In genomic region chr14:73242274-73242960, GRCh38 we compare ENCODE assay signal across 11 cellular contexts. TPM values are rescaled to one million over a fixed set of nuclear protein-coding genes. Genes with fewer than 3 reads are reported as not detected.
DNase-seq lines count a peak whose midpoint lies in the region; ATAC-seq and TF ChIP-seq lines count a peak whose summit lies in the region.
"Had no signal": no experiment of that assay in that cellular context is flagged by ENCODE, and none has a peak within 500 bp of the region (broad histone marks: within the 10 kb centered on the region; RNA-seq: fewer than 3 reads in every experiment).

No MANE protein-coding gene starts in this region.

- no peaks in the 10 kb centered on the region for H3K36me3 Mint-ChIP-seq in MCF 10A (ENCODE audit: insufficient read depth, unreplicated experiment)
- no peaks in the 10 kb centered on the region for H3K36me3 Mint-ChIP-seq in T-helper 2 cell treated with Interferon-gamma antibody and Interleukin-4, amounts not matched to agents 5 μg/mL and 100 μg/mL, for 36 hours (ENCODE audit: low read depth)
- no peaks in the 10 kb centered on the region for H3K36me3 Mint-ChIP-seq in activated CD4-positive, alpha-beta T cell treated with anti-CD3 and anti-CD28 coated beads, Interleukin-2, amount 10 ng/mL, durations not matched to agents 24 days and 14 days (ENCODE audit: low read depth)

- no peak overlapping the region for H3K4me3 Mint-ChIP-seq in MCF 10A (ENCODE audit: unreplicated experiment)
- peak overlapping the region; percentile 2 for H3K4me3 Mint-ChIP-seq in T-helper 2 cell treated with Interferon-gamma antibody and Interleukin-4, amounts not matched to agents 5 μg/mL and 100 μg/mL, for 36 hours
- H3K4me3 Mint-ChIP-seq in activated CD4-positive, alpha-beta T cell treated with anti-CD3 and anti-CD28 coated beads, Interleukin-2, amount 10 ng/mL, durations not matched to agents 24 days and 14 days, result no peak overlapping the region
- H3K4me3 Mint-ChIP-seq: stimulated activated naive CD8-positive, alpha-beta T cell treated with anti-CD3 and anti-CD28 coated beads, Interleukin-15, Interleukin-2, amounts not matched to agents 100 ng/mL and 50 ng/mL, for 24 hours had no signal

- no peak for ATAC-seq in upper lobe of left lung (ENCODE audit: low FRiP score in 2 of 2)

- no peak for TF ChIP-seq POLR2A in breast epithelium (IDR thresholded peaks at IDR 0.05)
- no peak for TF ChIP-seq POLR2A in upper lobe of left lung (IDR thresholded peaks at IDR 0.05)

- no peak for TF ChIP-seq CTCF in breast epithelium (IDR thresholded peaks at IDR 0.05)
- TF ChIP-seq CTCF in MCF 10A (IDR thresholded peaks at IDR 0.05; ENCODE audit: unreplicated experiment), result no peak
- no peak for TF ChIP-seq CTCF in upper lobe of left lung (IDR thresholded peaks at IDR 0.05)

- H3K27ac Mint-ChIP-seq in MCF 10A (ENCODE audit: low read depth, unreplicated experiment), result no peak overlapping the region
- H3K27ac Mint-ChIP-seq in T-helper 2 cell treated with Interferon-gamma antibody and Interleukin-4, amounts not matched to agents 5 μg/mL and 100 μg/mL, for 36 hours, result no peak overlapping the region
- no peak overlapping the region for H3K27ac Mint-ChIP-seq in activated CD4-positive, alpha-beta T cell treated with anti-CD3 and anti-CD28 coated beads, Interleukin-2, amount 10 ng/mL, durations not matched to agents 24 days and 14 days
- H3K27ac Mint-ChIP-seq: activated naive CD4-positive, alpha-beta T cell treated with anti-CD3 and anti-CD28 coated beads, Interleukin-2, amount 50 U/mL, for 72 hours; stimulated activated naive CD8-positive, alpha-beta T cell treated with anti-CD3 and anti-CD28 coated beads, Interleukin-15, Interleukin-2, amounts not matched to agents 100 ng/mL and 50 ng/mL, for 24 hours had no signal

- peak overlapping the region; percentile 36 to 79 for H3K27ac ChIP-seq in breast epithelium
- peak overlapping the region in 3 of 4 donors; percentile 5 to 62 (median 32) for H3K27ac ChIP-seq in upper lobe of left lung

- CTCF ChIA-PET in MCF 10A (lab: Yijun Ruan, JAX), result interaction anchor here (0.6 to 1.2 kb wide), 3 partner anchors 31 to 1413 kb away, joined by 3 to 6 read pairs (median 4); no protein-coding TSS in a partner anchor

- H3K36me3 ChIP-seq in breast epithelium (no peaks in the 10 kb centered on the region), upper lobe of left lung (no peaks in the 10 kb centered on the region)

- no TSS peak for BruUV-seq in MCF 10A (replicated peaks; lab: Mats Ljungman, UMichigan)

- H3K9me3 Mint-ChIP-seq in MCF 10A (ENCODE audit: unreplicated experiment), result no peaks in the 10 kb centered on the region
- H3K9me3 Mint-ChIP-seq in T-helper 2 cell treated with Interferon-gamma antibody and Interleukin-4, amounts not matched to agents 5 μg/mL and 100 μg/mL, for 36 hours, result no peaks in the 10 kb centered on the region
- H3K9me3 Mint-ChIP-seq in activated CD4-positive, alpha-beta T cell treated with anti-CD3 and anti-CD28 coated beads, Interleukin-2, amount 10 ng/mL, durations not matched to agents 24 days and 14 days, result no peaks in the 10 kb centered on the region
- H3K9me3 Mint-ChIP-seq: stimulated activated naive CD8-positive, alpha-beta T cell treated with anti-CD3 and anti-CD28 coated beads, Interleukin-15, Interleukin-2, amounts not matched to agents 100 ng/mL and 50 ng/mL, for 24 hours had no signal

- DNase-seq in breast epithelium (ENCODE audit: low spot score in 2 of 2), result no peak
- no peak for DNase-seq in MCF 10A (ENCODE audit: unreplicated experiment)
- no peak for DNase-seq in T-helper 2 cell treated with Interferon-gamma antibody and Interleukin-4, amounts not matched to agents 5 μg/mL and 100 μg/mL, for 36 hours (ENCODE audit: low spot score)
- peak; percentile 82 for DNase-seq in kidney glomerular epithelial cell (lab: John Stamatoyannopoulos, UW)
- peak in 1 of 2 donors; percentile 20 for DNase-seq in upper lobe of left lung
- no peak for DNase-seq in NCI-H446 treated with DMSO at 0.1 percent for 48 hours (lab: John Stamatoyannopoulos, UW)
- no peak for DNase-seq in activated CD4-positive, alpha-beta T cell treated with anti-CD3 and anti-CD28 coated beads, Interleukin-2, amount 10 ng/mL, durations not matched to agents 24 days and 14 days
- no peak for DNase-seq in stimulated activated naive CD4-positive, alpha-beta T cell treated with Interleukin-2 at 50 U/mL for 16 hours (lab: John Stamatoyannopoulos, UW)
- DNase-seq: NCI-H1092 treated with DMSO at 0.1 percent for 48 hours had no signal

- H3K27me3 ChIP-seq in breast epithelium, result no peaks in the 10 kb centered on the region
- H3K27me3 ChIP-seq in upper lobe of left lung, result peaks cover 0 to 19% (median 10%) of the 10 kb centered on the region in 4 donors

- intact Hi-C loops in breast epithelium (cut with DNase I; ENCODE audit: low total_unique reads) (no loop called here), MCF 10A (cut with micrococcal nuclease) (no loop called here)
- intact Hi-C loops in activated CD4-positive, alpha-beta T cell treated with anti-CD3 and anti-CD28 coated beads, Interleukin-2, amount 10 ng/mL, durations not matched to agents 24 days and 14 days (cut with micrococcal nuclease), result no loop called here

- TF ChIP-seq EP300 in upper lobe of left lung (IDR thresholded peaks at IDR 0.05), result no peak

- WGBS in upper lobe of left lung, 2 donors, result 73 to 79% methylated on average over 8 of the region's 8 CpGs

- peaks cover 7 to 10% of the 10 kb centered on the region in 2 donors for H3K4me1 ChIP-seq in breast epithelium
- H3K4me1 ChIP-seq in upper lobe of left lung, result peaks cover 23 to 69% (median 49%) of the 10 kb centered on the region in 4 donors

- H3K27me3 Mint-ChIP-seq in MCF 10A (ENCODE audit: insufficient read depth, unreplicated experiment), result peaks cover 1% of the 10 kb centered on the region
- peaks cover 67% of the 10 kb centered on the region for H3K27me3 Mint-ChIP-seq in T-helper 2 cell treated with Interferon-gamma antibody and Interleukin-4, amounts not matched to agents 5 μg/mL and 100 μg/mL, for 36 hours (ENCODE audit: low read depth)
- H3K27me3 Mint-ChIP-seq in activated CD4-positive, alpha-beta T cell treated with anti-CD3 and anti-CD28 coated beads, Interleukin-2, amount 10 ng/mL, durations not matched to agents 24 days and 14 days, result peaks cover 65% of the 10 kb centered on the region

- H3K9me3 ChIP-seq in breast epithelium (no peaks in the 10 kb centered on the region), upper lobe of left lung (no peaks in the 10 kb centered on the region)

- peak overlapping the region in 2 of 3 donors; percentile 11 to 44 for H3K4me3 ChIP-seq in breast epithelium
- no peak overlapping the region for H3K4me3 ChIP-seq in upper lobe of left lung

- POLR2A ChIA-PET in MCF 10A (lab: Yijun Ruan, JAX), result interaction anchor here (0.5 to 1.1 kb wide), 2 partner anchors 51 to 235 kb away, joined by 3 to 4 read pairs; no protein-coding TSS in a partner anchor

- peaks cover 32% of the 10 kb centered on the region for H3K4me1 Mint-ChIP-seq in MCF 10A (ENCODE audit: insufficient read depth, unreplicated experiment)
- peaks cover 17% of the 10 kb centered on the region for H3K4me1 Mint-ChIP-seq in T-helper 2 cell treated with Interferon-gamma antibody and Interleukin-4, amounts not matched to agents 5 μg/mL and 100 μg/mL, for 36 hours (ENCODE audit: low read depth)
- peaks cover 21% of the 10 kb centered on the region for H3K4me1 Mint-ChIP-seq in activated CD4-positive, alpha-beta T cell treated with anti-CD3 and anti-CD28 coated beads, Interleukin-2, amount 10 ng/mL, durations not matched to agents 24 days and 14 days

RNA-seq across cellular contexts. Expression of gene PAPLN, which starts 5.1 kb away (rescaled TPM):
- total RNA-seq in breast epithelium (10 to 100 TPM; 19.7 to 29.9 (median 23.8) TPM), MCF 10A (2022) (2.1 and 2.8 TPM in 2 replicates), upper lobe of left lung (10 to 100 TPM; 10.3 to 62.9 (median 16.5) TPM)
- 0.54 and 0.83 TPM in 2 replicates for total RNA-seq in activated CD4-positive, alpha-beta T cell treated with anti-CD3 and anti-CD28 coated beads, Interleukin-2, amount 10 ng/mL, durations not matched to agents 24 days and 14 days

Comparison
In these comparisons a context has a peak if more than half of its experiments do, and no peak if none do; other contexts are left out.
1. H3K4me3 ChIP-seq: peak in breast epithelium (2 of 3); none in upper lobe of left lung (0 of 4).